Comparison of ENCODE assay signal across 2 cellular contexts in genomic region chr6:35429463-35429862, GRCh38.
TF ChIP-seq lines count a peak whose summit lies in the region.

No MANE protein-coding gene starts in this region.

TF ChIP-seq in HepG2, 621 proteins besides CTCF, POLR2A, EP300 and RAD21:
- no peak for TF ChIP-seq ZBTB7A (CRISPR knock-in tag; IDR thresholded peaks at IDR 0.05)
- no peak for TF ChIP-seq ARNT2 (CRISPR knock-in tag; IDR thresholded peaks at IDR 0.05; ENCODE audit: low read depth)
- no peak for TF ChIP-seq KLF6 (CRISPR knock-in tag; IDR thresholded peaks at IDR 0.05)
- no peak for TF ChIP-seq ZNF672 (CRISPR knock-in tag; IDR thresholded peaks at IDR 0.05)
- TF ChIP-seq ZNF441 (CRISPR knock-in tag; IDR thresholded peaks at IDR 0.05; ENCODE audit: borderline replicate concordance) = no peak
- peak; percentile 83; the same call in 1 of the 2 replicates for TF ChIP-seq ZNF562 (CRISPR knock-in tag; IDR thresholded peaks at IDR 0.05; ENCODE audit: borderline replicate concordance)
- TF ChIP-seq ZBTB3 (CRISPR knock-in tag; IDR thresholded peaks at IDR 0.05; ENCODE audit: borderline replicate concordance, low read depth) = no peak

TF ChIP-seq in GM12878, 131 proteins besides CTCF, POLR2A, EP300 and RAD21:
- TF ChIP-seq USF2 (IDR thresholded peaks at IDR 0.05; ENCODE audit: borderline replicate concordance, low read depth, low read length) (no peak), SMAD1 (IDR thresholded peaks at IDR 0.05; ENCODE audit: low read depth, partially characterized antibody) (no peak), TAF1 (IDR thresholded peaks at IDR 0.05; ENCODE audit: borderline replicate concordance, low read depth, low read length) (no peak), ZBTB4 (CRISPR knock-in tag; IDR thresholded peaks at IDR 0.05) (no peak), CBX5 (IDR thresholded peaks at IDR 0.05; ENCODE audit: low read depth) (0 out of 2 replicates have a peak, but pooled peaks have one; percentile 50), ELK1 (IDR thresholded peaks at IDR 0.05; ENCODE audit: low read depth, low read length) (no peak), ZNF24 (IDR thresholded peaks at IDR 0.05) (no peak)
